1 cellular context compared by ENCODE assay signal in the genomic region with DNA sequence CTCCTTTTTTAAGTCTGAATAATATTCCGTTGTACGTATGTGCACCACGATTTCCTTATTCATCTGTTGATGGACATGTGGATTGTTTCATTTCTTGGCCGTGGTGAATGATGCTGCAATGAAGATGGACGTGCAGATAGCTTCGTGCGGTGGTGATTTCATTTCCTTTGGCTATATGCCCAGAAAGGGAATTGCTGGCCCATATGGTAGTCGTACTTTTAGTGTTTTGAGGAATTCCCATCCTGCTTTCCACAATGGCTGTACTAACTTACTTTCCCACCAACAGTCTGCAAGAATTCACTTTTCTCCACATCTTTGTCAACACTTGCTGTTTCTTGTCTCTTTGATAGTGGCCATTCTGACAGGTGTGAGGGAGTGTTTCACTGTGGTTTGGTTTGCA.
TF ChIP-seq lines count a peak whose summit lies in the region.

No MANE protein-coding gene starts in this region.

TF ChIP-seq in WTC11, 78 proteins besides CTCF, POLR2A, EP300 and RAD21 (continued from another document):
- TF ChIP-seq, protein P1, sequence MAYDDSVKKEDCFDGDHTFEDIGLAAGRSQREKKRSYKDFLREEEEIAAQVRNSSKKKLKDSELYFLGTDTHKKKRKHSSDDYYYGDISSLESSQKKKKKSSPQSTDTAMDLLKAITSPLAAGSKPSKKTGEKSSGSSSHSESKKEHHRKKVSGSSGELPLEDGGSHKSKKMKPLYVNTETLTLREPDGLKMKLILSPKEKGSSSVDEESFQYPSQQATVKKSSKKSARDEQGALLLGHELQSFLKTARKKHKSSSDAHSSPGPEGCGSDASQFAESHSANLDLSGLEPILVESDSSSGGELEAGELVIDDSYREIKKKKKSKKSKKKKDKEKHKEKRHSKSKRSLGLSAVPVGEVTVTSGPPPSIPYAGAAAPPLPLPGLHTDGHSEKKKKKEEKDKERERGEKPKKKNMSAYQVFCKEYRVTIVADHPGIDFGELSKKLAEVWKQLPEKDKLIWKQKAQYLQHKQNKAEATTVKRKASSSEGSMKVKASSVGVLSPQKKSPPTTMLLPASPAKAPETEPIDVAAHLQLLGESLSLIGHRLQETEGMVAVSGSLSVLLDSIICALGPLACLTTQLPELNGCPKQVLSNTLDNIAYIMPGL (CRISPR knock-in tag; IDR thresholded peaks at IDR 0.05): no peak
- TF ChIP-seq, protein P2, sequence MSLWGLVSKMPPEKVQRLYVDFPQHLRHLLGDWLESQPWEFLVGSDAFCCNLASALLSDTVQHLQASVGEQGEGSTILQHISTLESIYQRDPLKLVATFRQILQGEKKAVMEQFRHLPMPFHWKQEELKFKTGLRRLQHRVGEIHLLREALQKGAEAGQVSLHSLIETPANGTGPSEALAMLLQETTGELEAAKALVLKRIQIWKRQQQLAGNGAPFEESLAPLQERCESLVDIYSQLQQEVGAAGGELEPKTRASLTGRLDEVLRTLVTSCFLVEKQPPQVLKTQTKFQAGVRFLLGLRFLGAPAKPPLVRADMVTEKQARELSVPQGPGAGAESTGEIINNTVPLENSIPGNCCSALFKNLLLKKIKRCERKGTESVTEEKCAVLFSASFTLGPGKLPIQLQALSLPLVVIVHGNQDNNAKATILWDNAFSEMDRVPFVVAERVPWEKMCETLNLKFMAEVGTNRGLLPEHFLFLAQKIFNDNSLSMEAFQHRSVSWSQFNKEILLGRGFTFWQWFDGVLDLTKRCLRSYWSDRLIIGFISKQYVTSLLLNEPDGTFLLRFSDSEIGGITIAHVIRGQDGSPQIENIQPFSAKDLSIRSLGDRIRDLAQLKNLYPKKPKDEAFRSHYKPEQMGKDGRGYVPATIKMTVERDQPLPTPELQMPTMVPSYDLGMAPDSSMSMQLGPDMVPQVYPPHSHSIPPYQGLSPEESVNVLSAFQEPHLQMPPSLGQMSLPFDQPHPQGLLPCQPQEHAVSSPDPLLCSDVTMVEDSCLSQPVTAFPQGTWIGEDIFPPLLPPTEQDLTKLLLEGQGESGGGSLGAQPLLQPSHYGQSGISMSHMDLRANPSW (CRISPR knock-in tag; conservative IDR thresholded peaks at IDR 0.05; ENCODE audit: low read depth): no peak
- TF ChIP-seq, protein P3, sequence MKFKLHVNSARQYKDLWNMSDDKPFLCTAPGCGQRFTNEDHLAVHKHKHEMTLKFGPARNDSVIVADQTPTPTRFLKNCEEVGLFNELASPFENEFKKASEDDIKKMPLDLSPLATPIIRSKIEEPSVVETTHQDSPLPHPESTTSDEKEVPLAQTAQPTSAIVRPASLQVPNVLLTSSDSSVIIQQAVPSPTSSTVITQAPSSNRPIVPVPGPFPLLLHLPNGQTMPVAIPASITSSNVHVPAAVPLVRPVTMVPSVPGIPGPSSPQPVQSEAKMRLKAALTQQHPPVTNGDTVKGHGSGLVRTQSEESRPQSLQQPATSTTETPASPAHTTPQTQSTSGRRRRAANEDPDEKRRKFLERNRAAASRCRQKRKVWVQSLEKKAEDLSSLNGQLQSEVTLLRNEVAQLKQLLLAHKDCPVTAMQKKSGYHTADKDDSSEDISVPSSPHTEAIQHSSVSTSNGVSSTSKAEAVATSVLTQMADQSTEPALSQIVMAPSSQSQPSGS (CRISPR knock-in tag; IDR thresholded peaks at IDR 0.05; ENCODE audit: borderline replicate concordance, low read depth): no peak
- TF ChIP-seq, protein P4, sequence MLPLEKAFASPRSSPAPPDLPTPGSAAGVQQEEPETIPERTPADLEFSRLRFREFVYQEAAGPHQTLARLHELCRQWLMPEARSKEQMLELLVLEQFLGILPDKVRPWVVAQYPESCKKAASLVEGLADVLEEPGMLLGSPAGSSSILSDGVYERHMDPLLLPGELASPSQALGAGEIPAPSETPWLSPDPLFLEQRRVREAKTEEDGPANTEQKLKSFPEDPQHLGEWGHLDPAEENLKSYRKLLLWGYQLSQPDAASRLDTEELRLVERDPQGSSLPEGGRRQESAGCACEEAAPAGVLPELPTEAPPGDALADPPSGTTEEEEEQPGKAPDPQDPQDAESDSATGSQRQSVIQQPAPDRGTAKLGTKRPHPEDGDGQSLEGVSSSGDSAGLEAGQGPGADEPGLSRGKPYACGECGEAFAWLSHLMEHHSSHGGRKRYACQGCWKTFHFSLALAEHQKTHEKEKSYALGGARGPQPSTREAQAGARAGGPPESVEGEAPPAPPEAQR (CRISPR knock-in tag; IDR thresholded peaks at IDR 0.05): no peak
- TF ChIP-seq, protein P5, sequence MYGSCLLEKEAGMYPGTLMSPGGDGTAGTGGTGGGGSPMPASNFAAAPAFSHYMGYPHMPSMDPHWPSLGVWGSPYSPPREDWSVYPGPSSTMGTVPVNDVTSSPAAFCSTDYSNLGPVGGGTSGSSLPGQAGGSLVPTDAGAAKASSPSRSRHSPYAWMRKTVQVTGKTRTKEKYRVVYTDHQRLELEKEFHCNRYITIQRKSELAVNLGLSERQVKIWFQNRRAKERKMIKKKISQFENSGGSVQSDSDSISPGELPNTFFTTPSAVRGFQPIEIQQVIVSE (CRISPR knock-in tag; IDR thresholded peaks at IDR 0.05; ENCODE audit: borderline replicate concordance): no peak
- TF ChIP-seq NR2C2 (CRISPR knock-in tag; IDR thresholded peaks at IDR 0.05) (no peak), ZNF317 (CRISPR knock-in tag; IDR thresholded peaks at IDR 0.05; ENCODE audit: borderline replicate concordance, low read depth) (no peak), FOXJ3 (CRISPR knock-in tag; IDR thresholded peaks at IDR 0.05; ENCODE audit: borderline replicate concordance) (no peak), ETV6 (CRISPR knock-in tag; IDR thresholded peaks at IDR 0.05) (no peak), JUN (CRISPR knock-in tag; IDR thresholded peaks at IDR 0.05) (no peak), TEAD1 (CRISPR knock-in tag; IDR thresholded peaks at IDR 0.05) (no peak)
